ENCODE assay signal across 8 cellular contexts in the genomic region with DNA sequence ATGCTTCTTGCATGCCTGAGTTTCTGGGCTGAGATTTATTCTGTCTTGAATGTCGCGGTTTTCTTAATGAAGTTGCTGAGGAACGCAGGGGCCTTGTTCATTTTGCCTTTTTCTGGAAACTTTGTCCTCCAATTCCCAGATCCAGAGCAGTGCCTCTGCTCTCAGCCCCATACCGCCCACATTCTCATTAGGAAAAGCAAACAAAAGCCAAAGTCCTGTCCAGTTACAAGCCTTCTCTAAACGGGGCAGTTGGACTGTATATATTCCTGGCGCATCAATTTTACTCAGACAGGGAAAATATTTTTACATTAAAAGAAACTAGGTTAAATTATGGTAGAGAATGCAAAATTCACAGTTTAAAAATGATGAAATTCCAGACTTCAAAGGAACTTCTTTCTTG. TPM values are rescaled to one million over a fixed set of nuclear protein-coding genes. Genes with fewer than 3 reads are reported as not detected.
DNase-seq lines count a peak whose midpoint lies in the region; ATAC-seq and TF ChIP-seq lines count a peak whose summit lies in the region.

No MANE protein-coding gene starts in this region.

- CTCF ChIA-PET in activated CD8-positive, alpha-beta T cell treated with anti-CD3 and anti-CD28 coated beads for 36 hours (lab: Charles Lee), result interaction anchor here (0.9 to 1.3 kb wide), 3 partner anchors 12 to 35 kb away, joined by 3 to 4 read pairs (median 3); no protein-coding TSS in a partner anchor

- TF ChIP-seq CTCF in activated CD8-positive, alpha-beta T cell treated with anti-CD3 and anti-CD28 coated beads for 36 hours (IDR thresholded peaks at IDR 0.05), result no peak
- TF ChIP-seq CTCF in fibroblast of the aortic adventitia (IDR thresholded peaks at IDR 0.05; ENCODE audit: insufficient read depth, low read length), result no peak

- H3K4me3 ChIP-seq in fibroblast of the aortic adventitia (ENCODE audit: low read depth, low read length) (peak overlapping the region; percentile 95), skeletal muscle cell (ENCODE audit: low read depth, low read length) (peak overlapping the region; percentile 96)

- DNase-seq in DMS79 treated with DMSO at 0.1 percent for 48 hours (lab: John Stamatoyannopoulos, UW) (peak; percentile 1), DMS79 (lab: John Stamatoyannopoulos, UW) (no peak), fibroblast of the aortic adventitia (ENCODE audit: low read depth) (peak; percentile 37), skeletal muscle cell (ENCODE audit: low read depth) (no peak), Ammon's horn (ENCODE audit: low spot score) (no peak), pons (ENCODE audit: low spot score) (no peak)
- DNase-seq in activated CD8-positive, alpha-beta T cell treated with anti-CD3 and anti-CD28 coated beads for 36 hours, result no peak

- H3K27ac Mint-ChIP-seq in activated CD8-positive, alpha-beta T cell treated with anti-CD3 and anti-CD28 coated beads for 36 hours, result peak overlapping the region; percentile 99

- intact Hi-C loops in activated CD8-positive, alpha-beta T cell treated with anti-CD3 and anti-CD28 coated beads for 36 hours (cut with micrococcal nuclease), result no loop called here

- peaks cover 44% of the 10 kb centered on the region for H3K4me1 Mint-ChIP-seq in activated CD8-positive, alpha-beta T cell treated with anti-CD3 and anti-CD28 coated beads for 36 hours (ENCODE audit: low read depth)

- no peaks in the 10 kb centered on the region for H3K27me3 Mint-ChIP-seq in activated CD8-positive, alpha-beta T cell treated with anti-CD3 and anti-CD28 coated beads for 36 hours

- POLR2A ChIA-PET in activated CD8-positive, alpha-beta T cell treated with anti-CD3 and anti-CD28 coated beads for 36 hours (lab: Charles Lee), result interaction anchor here (0.7 to 1.4 kb wide), 2 partner anchors 9 to 21 kb away, joined by 4 to 7 read pairs; no protein-coding TSS in a partner anchor

- H3K9me3 Mint-ChIP-seq in activated CD8-positive, alpha-beta T cell treated with anti-CD3 and anti-CD28 coated beads for 36 hours, result no peaks in the 10 kb centered on the region

- H3K36me3 Mint-ChIP-seq in activated CD8-positive, alpha-beta T cell treated with anti-CD3 and anti-CD28 coated beads for 36 hours (ENCODE audit: low read depth), result peaks cover 30% of the 10 kb centered on the region

- peak overlapping the region; percentile 90 for H3K4me3 Mint-ChIP-seq in activated CD8-positive, alpha-beta T cell treated with anti-CD3 and anti-CD28 coated beads for 36 hours

- no peak for ATAC-seq in activated CD8-positive, alpha-beta T cell treated with anti-CD3 and anti-CD28 coated beads for 36 hours
- ATAC-seq in GM18870 (IDR thresholded peaks at IDR 0.05; ENCODE audit: unreplicated experiment), result no peak

RNA-seq across cellular contexts. Expression of gene PSAT1, which starts 1.2 kb away (rescaled TPM):
- total RNA-seq in activated CD8-positive, alpha-beta T cell treated with anti-CD3 and anti-CD28 coated beads for 36 hours, result 100 to 1,000 TPM; 174 to 182 TPM
- 32.0 and 308 TPM in 2 replicates for total RNA-seq in fibroblast of the aortic adventitia (ENCODE audit: low replicate concordance)

RNA-seq across cellular contexts. Expression of gene CEP78, which starts 59.9 kb away (rescaled TPM):
- 10 to 100 TPM; 37.7 to 40.8 TPM for total RNA-seq in activated CD8-positive, alpha-beta T cell treated with anti-CD3 and anti-CD28 coated beads for 36 hours
- 11.5 and 24.1 TPM in 2 replicates for total RNA-seq in fibroblast of the aortic adventitia (ENCODE audit: low replicate concordance)

Comparison
In these comparisons a context has a peak if more than half of its experiments do, and no peak if none do; other contexts are left out.
1. DNase-seq: peak in DMS79 treated with DMSO at 0.1 percent for 48 hours (single experiment) and fibroblast of the aortic adventitia (single experiment); none in DMS79 (single experiment), activated CD8-positive, alpha-beta T cell treated with anti-CD3 and anti-CD28 coated beads for 36 hours (single experiment), skeletal muscle cell (single experiment), Ammon's horn (single experiment) and pons (single experiment).